Comparison of ENCODE assay signal across 8 cellular contexts in genomic region chr11:67054851-67055523, GRCh38. TPM values are rescaled to one million over a fixed set of nuclear protein-coding genes. Genes with fewer than 3 reads are reported as not detected.
DNase-seq lines count a peak whose midpoint lies in the region; ATAC-seq, FAIRE-seq and TF ChIP-seq lines count a peak whose summit lies in the region.

No MANE protein-coding gene starts in this region.

- DNase-seq in GM12891 (ENCODE audit: insufficient read length, low spot score): peak; percentile 59
- DNase-seq in NCI-H2171 (lab: John Stamatoyannopoulos, UW): peak; percentile 47
- DNase-seq in astrocyte of the spinal cord (ENCODE audit: low read depth, low spot score): peak; percentile 69
- no peak for DNase-seq in foreskin melanocyte
- DNase-seq in H9: no peak

- no peak overlapping the region for H2BK20ac ChIP-seq in H9 (ENCODE audit: low read depth, low read length, poor library complexity, severe bottlenecking)

- H4K91ac ChIP-seq in H9 (ENCODE audit: insufficient read length, low read depth, low read length): no peak overlapping the region

- peaks cover 20 to 43% of the 10 kb centered on the region in 2 experiments for H3K4me1 Mint-ChIP-seq in H9

- peaks cover 3% of the 10 kb centered on the region for H4K20me1 ChIP-seq in H9 (ENCODE audit: control insufficient read depth, insufficient read depth, insufficient read length)

- H3K4ac ChIP-seq in H9 (ENCODE audit: low read depth, low read length): no peak overlapping the region

- H3K23ac ChIP-seq in H9 (ENCODE audit: insufficient read length, low read depth, low read length): no peak overlapping the region

- H2AFZ ChIP-seq in H9 (ENCODE audit: low read length): no peak overlapping the region

- H3K4me3 Mint-ChIP-seq in H9: no peak overlapping the region

- H3K9ac ChIP-seq in liver (ENCODE audit: low read depth in 1 of 2, low read length in 2 of 2): peak overlapping the region; percentile 25 to 59
- no peak overlapping the region for H3K9ac ChIP-seq in H9 (ENCODE audit: extremely low read depth, insufficient read length, low read length)

- H3K27me3 Mint-ChIP-seq in H9 (ENCODE audit: low read depth): no peaks in the 10 kb centered on the region; the same call in none of the 2 replicates

- H3K27ac Mint-ChIP-seq in H9: peak overlapping the region in 1 of 3 experiments; percentile 44; a peak in 1 of 7 replicates

- peak; percentile 81 for FAIRE-seq in GM12891 (lab: Jason Lieb, UNC)

- H3K27ac ChIP-seq in liver (ENCODE audit: low read depth in 1 of 2, low read length in 2 of 2) (peak overlapping the region; percentile 90 to 93), H9 (ENCODE audit: insufficient read length, low read depth, low read length) (no peak overlapping the region)

- H3K27me3 ChIP-seq in liver (ENCODE audit: control insufficient read depth in 4 of 4, insufficient read depth in 4 of 4, low read length in 3 of 4): no peaks in the 10 kb centered on the region
- no peaks in the 10 kb centered on the region for H3K27me3 ChIP-seq in H9 (ENCODE audit: insufficient read depth, low read length)

- no peak overlapping the region for H2AK5ac ChIP-seq in H9 (ENCODE audit: insufficient read length, low read length)

- no peak overlapping the region for H3K56ac ChIP-seq in H9 (ENCODE audit: insufficient read length, low read depth, low read length)

- peaks cover 4% of the 10 kb centered on the region for H3K23me2 ChIP-seq in H9 (ENCODE audit: insufficient read length, low read depth, low read length, poor library complexity, severe bottlenecking)

- no peak overlapping the region for H3K14ac ChIP-seq in H9 (ENCODE audit: insufficient read depth, low read length)

- no peak overlapping the region for H2BK120ac ChIP-seq in H9 (ENCODE audit: low read depth, low read length, poor library complexity, severe bottlenecking)

- no peak overlapping the region for H4K8ac ChIP-seq in H9 (replicated peaks; ENCODE audit: insufficient read length, low read depth, low read length)

- H3K18ac ChIP-seq in H9 (ENCODE audit: insufficient read length, low read depth, low read length): no peak overlapping the region

- H3K79me1 ChIP-seq in H9 (ENCODE audit: insufficient read depth, low read depth, low read length, poor library complexity, severe bottlenecking): no peaks in the 10 kb centered on the region

- H3K36me3 Mint-ChIP-seq in H9 (ENCODE audit: insufficient read depth in 1 of 3, low read depth in 3 of 3): no peaks in the 10 kb centered on the region

- H3K79me2 ChIP-seq in H9 (ENCODE audit: insufficient read depth, low read length): no peaks in the 10 kb centered on the region

- no peaks in the 10 kb centered on the region for H3K9me3 Mint-ChIP-seq in H9

- no peak overlapping the region for H3K4me3 ChIP-seq in astrocyte of the spinal cord (ENCODE audit: low read depth, low read length)
- H3K4me3 ChIP-seq in liver (ENCODE audit: low read depth in 1 of 3, low read length in 3 of 3): no peak overlapping the region

- no peak overlapping the region for H2BK12ac ChIP-seq in H9 (ENCODE audit: insufficient read length, low read depth, low read length)

- TF ChIP-seq CTCF in astrocyte of the spinal cord (IDR thresholded peaks at IDR 0.05; ENCODE audit: low read depth, low read length): no peak
- no peak for TF ChIP-seq CTCF in liver (IDR thresholded peaks at IDR 0.05; ENCODE audit: low read depth, low read length, missing input control)
- no peak for TF ChIP-seq CTCF in H9 (conservative IDR thresholded peaks at IDR 0.05)

- WGBS in liver: 55% methylated on average over 10 of the region's 10 CpGs
- no CpG with 5 or more reads among the region's 10 CpGs for WGBS in H9 (ENCODE audit: extremely low coverage, insufficient read length, low lambda C conversion rate)

- H3T11ph ChIP-seq in H9 (ENCODE audit: low read length): no peak overlapping the region

- H3K36me3 ChIP-seq in liver (ENCODE audit: control insufficient read depth in 4 of 4, insufficient read depth in 3 of 4, low read depth in 1 of 4, low read length in 3 of 4): no peaks in the 10 kb centered on the region

- H3K4me2 ChIP-seq in H9 (ENCODE audit: insufficient read depth, insufficient read length, low read length): no peak overlapping the region

- H2BK5ac ChIP-seq in H9 (ENCODE audit: insufficient read length, low read length): no peak overlapping the region

- no peak for TF ChIP-seq RAD21 in liver (IDR thresholded peaks at IDR 0.05)

- no peak overlapping the region for H4K5ac ChIP-seq in H9 (ENCODE audit: insufficient read length, low read depth, low read length)

- TF ChIP-seq POLR2A in GM12891 (IDR thresholded peaks at IDR 0.05; ENCODE audit: low read depth, low read length): no peak

- H3K9me3 ChIP-seq in liver (ENCODE audit: control insufficient read depth in 4 of 4, low read length in 3 of 4) (no peaks in the 10 kb centered on the region), H9 (ENCODE audit: control insufficient read depth, low read depth, low read length) (no peaks in the 10 kb centered on the region)

- ATAC-seq in HG02970 (IDR thresholded peaks at IDR 0.05; ENCODE audit: low FRiP score, unreplicated experiment): no peak
- ATAC-seq in HG02852 (IDR thresholded peaks at IDR 0.05; ENCODE audit: unreplicated experiment): no peak

- in situ Hi-C loops in astrocyte of the spinal cord (cut with HindIII; ENCODE audit: low sequenced_read_pairs): no loop called here

- H3K4me1 ChIP-seq in liver (ENCODE audit: control insufficient read depth in 4 of 4, insufficient read depth in 4 of 4, low read length in 3 of 4): peaks cover 22 to 63% (median 49%) of the 10 kb centered on the region in 4 donors
- H3K4me1 ChIP-seq in H9 (ENCODE audit: insufficient read depth, low read length): no peaks in the 10 kb centered on the region; the same call in 1 of the 2 replicates

- no peak overlapping the region for H2BK15ac ChIP-seq in H9 (ENCODE audit: low read depth, low read length)

TF ChIP-seq in GM12891, 5 proteins besides CTCF, POLR2A, EP300 and RAD21:
- TF ChIP-seq PAX5 (IDR thresholded peaks at IDR 0.05; ENCODE audit: insufficient read depth, low read length, severe bottlenecking) (no peak), TAF1 (IDR thresholded peaks at IDR 0.05; ENCODE audit: low read depth, low read length) (no peak), POU2F2 (IDR thresholded peaks at IDR 0.05; ENCODE audit: low read depth, low read length) (no peak), POLR2AphosphoS5 (IDR thresholded peaks at IDR 0.05; ENCODE audit: low read depth, low read length) (no peak), SPI1 (IDR thresholded peaks at IDR 0.05; ENCODE audit: low read depth, low read length) (no peak)

TF ChIP-seq in liver, 16 proteins besides CTCF, POLR2A, EP300 and RAD21:
- no peak for TF ChIP-seq HNF4G (IDR thresholded peaks at IDR 0.05)
- TF ChIP-seq RXRA (IDR thresholded peaks at IDR 0.05): peak in 1 of 2 donors; percentile 15

RNA-seq across cellular contexts. Expression of gene RHOD, which starts 1.7 kb away (rescaled TPM):
- polyA plus RNA-seq in GM12891 (2012; ENCODE audit: low read depth, missing spikeins): 0.18 TPM
- total RNA-seq in liver: 10 to 100 TPM in 1 of 2 donors, 1 to 10 TPM in 1; 7.8 to 27.0 TPM
- 10 to 100 TPM; 39.4 to 50.7 TPM for polyA plus RNA-seq in liver
- total RNA-seq in H9 (2021): 14.8 and 15.7 TPM in 2 replicates

RNA-seq across cellular contexts. Expression of gene SYT12, which starts 32.1 kb away (rescaled TPM):
- 0.46 TPM for polyA plus RNA-seq in GM12891 (2012; ENCODE audit: low read depth, missing spikeins)
- total RNA-seq in liver: 1 to 10 TPM; 1.0 to 1.8 TPM
- polyA plus RNA-seq in liver: 10 to 100 TPM in 1 of 2 donors, under 1 TPM in 1; 0.47 to 12.1 TPM
- 1.9 and 2.1 TPM in 2 replicates for total RNA-seq in H9 (2021)

Comparison
In these comparisons a context has a peak if more than half of its experiments do, and no peak if none do; other contexts are left out.
1. DNase-seq: peak in GM12891 (single experiment), NCI-H2171 (single experiment) and astrocyte of the spinal cord (single experiment); none in foreskin melanocyte (single experiment) and H9 (single experiment).